26 cellular contexts compared by ENCODE assay signal in the genomic region with DNA sequence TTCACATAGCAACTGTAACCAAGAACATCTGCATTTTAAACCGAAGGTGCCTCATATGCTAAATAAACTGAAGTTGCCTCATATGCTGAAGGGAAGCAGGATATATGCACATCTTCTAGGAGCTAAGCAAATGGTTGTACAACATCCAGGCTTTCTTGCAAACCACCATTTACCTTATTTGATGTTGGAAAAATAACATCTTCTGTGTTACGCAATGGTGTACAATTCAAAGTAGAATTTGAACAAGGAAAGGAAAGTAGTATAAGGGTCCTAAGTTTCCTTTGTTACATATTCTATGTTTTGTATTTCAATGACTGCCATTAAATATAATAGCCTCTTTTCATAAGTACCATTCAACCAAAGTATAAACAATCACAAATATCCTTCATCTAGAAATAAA.
"Had no signal": no experiment of that assay in that cellular context is flagged by ENCODE, and none has a peak within 500 bp of the region (broad histone marks: within the 10 kb centered on the region; RNA-seq: fewer than 3 reads in every experiment).

No MANE protein-coding gene starts in this region.

- H3K27me3 ChIP-seq: colonic mucosa, esophagus squamous epithelium, gastrocnemius medialis, heart right ventricle, left lung had no signal

- DNase-seq: colonic mucosa; cortex of kidney; effector CD8-positive, alpha-beta T cell; effector memory CD8-positive, alpha-beta T cell; endodermal cell; erythroblast; esophagus squamous epithelium; foreskin fibroblast; foreskin melanocyte; gastrocnemius medialis; glutamatergic neuron; head of caudate nucleus; heart right ventricle; hippocampal formation; left cardiac atrium; left lung; left ventricle myocardium superior; lower lobe of right lung; mesenchymal stem cell; mucosa of descending colon; naive B cell had no signal

- H3K9me3 ChIP-seq: colonic mucosa, esophagus squamous epithelium, gastrocnemius medialis, heart right ventricle, left lung, lower lobe of right lung, mucosa of descending colon had no signal

- FAIRE-seq: endometrium, islet of Langerhans, keratinocyte had no signal

- H3K27ac ChIP-seq: colonic mucosa, epithelial cell of prostate, esophagus squamous epithelium, gastrocnemius medialis, heart right ventricle, left lung, lower lobe of right lung had no signal

- H3K4me1 ChIP-seq: colonic mucosa, esophagus squamous epithelium, gastrocnemius medialis, left lung, lower lobe of right lung had no signal

- H3K36me3 ChIP-seq: colonic mucosa, esophagus squamous epithelium, gastrocnemius medialis, heart right ventricle, left lung, lower lobe of right lung had no signal

- H3K4me3 ChIP-seq: colonic mucosa, esophagus squamous epithelium, gastrocnemius medialis, heart right ventricle, left lung, lower lobe of right lung, mucosa of descending colon had no signal

- ATAC-seq: effector memory CD8-positive, alpha-beta T cell; esophagus mucosa; gastrocnemius medialis; heart right ventricle; left cardiac atrium; left lung; left ventricle myocardium superior; lower lobe of right lung; mucosa of descending colon had no signal
